Comparison of ENCODE assay signal across 17 cellular contexts in the genomic region with DNA sequence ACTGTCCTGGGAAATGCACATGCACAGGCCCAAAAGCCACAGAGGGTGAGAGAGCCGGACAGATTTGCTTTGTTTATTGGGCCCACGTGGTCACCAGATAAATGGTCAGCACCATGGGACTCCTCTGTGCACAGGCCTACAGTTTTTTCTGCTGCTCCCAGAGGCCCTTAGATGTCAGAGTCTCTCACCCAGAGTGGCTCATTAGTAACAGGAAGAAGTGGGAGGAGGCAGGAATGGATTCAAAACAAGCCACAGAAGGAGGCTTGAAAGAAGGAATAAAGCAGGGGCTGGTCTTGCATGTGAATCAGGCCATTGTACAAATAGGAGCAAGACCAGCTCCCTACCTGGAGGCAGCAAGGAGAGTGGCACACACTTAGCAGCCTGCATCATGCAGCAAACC.
A peak's percentile ranks its signal among the peaks of the same experiment; 100 is the strongest.
DNase-seq lines count a peak whose midpoint lies in the region; ATAC-seq and TF ChIP-seq lines count a peak whose summit lies in the region.
"Had no signal": no experiment of that assay in that cellular context is flagged by ENCODE, and none has a peak within 500 bp of the region (broad histone marks: within the 10 kb centered on the region; RNA-seq: fewer than 3 reads in every experiment).

No MANE protein-coding gene starts in this region.

- H3K27me3 ChIP-seq in OCI-LY3 (ENCODE audit: low read depth, low read length) (no peaks in the 10 kb centered on the region), osteoblast (ENCODE audit: insufficient read depth, low read length) (no peaks in the 10 kb centered on the region)
- H3K27me3 ChIP-seq: esophagus squamous epithelium had no signal

- H3K79me2 ChIP-seq in OCI-LY3 (ENCODE audit: low read length) = no peaks in the 10 kb centered on the region
- H3K79me2 ChIP-seq in osteoblast (ENCODE audit: insufficient read depth, low read length) = no peaks in the 10 kb centered on the region

- H3K36me3 ChIP-seq in OCI-LY3 (replicated peaks; ENCODE audit: low read depth, low read length) = no peaks in the 10 kb centered on the region
- no peaks in the 10 kb centered on the region for H3K36me3 ChIP-seq in osteoblast (ENCODE audit: insufficient read depth, low read length)
- H3K36me3 ChIP-seq: esophagus squamous epithelium had no signal

- DNase-seq in ELF-1 (ENCODE audit: low read depth, low spot score) (peak; percentile 56), foreskin melanocyte (peak; percentile 74), osteoblast (ENCODE audit: insufficient read length, low spot score, missing footprints) (peak; percentile 47), NCI-H1417 treated with DMSO at 0.1 percent for 48 hours (lab: John Stamatoyannopoulos, UW) (no peak), occipital lobe (lab: John Stamatoyannopoulos, UW) (no peak)
- no peak for DNase-seq in activated CD4-positive, alpha-beta T cell treated with anti-CD3 and anti-CD28 coated beads for 1 hour
- DNase-seq: caudate nucleus; effector CD4-positive, alpha-beta T cell; esophagus squamous epithelium; midbrain; NCI-H2227 treated with DMSO at 0.1 percent for 48 hours; NK-92 treated with Interleukin-12 subunit alpha and Interleukin-12 subunit beta, amount 100 ng/mL, for 24 hours; stimulated activated CD4-positive, alpha-beta T cell treated with anti-CD3 and anti-CD28 coated beads, Interleukin-4, amount 100 ng/mL, for 24 hours; stimulated activated CD8-positive, alpha-beta memory T cell treated with anti-CD3 and anti-CD28 coated beads, Interleukin-4, amount 100 ng/mL, for 48 hours; T-cell had no signal

- H2AFZ ChIP-seq in OCI-LY3 (ENCODE audit: low read depth, low read length) = no peak overlapping the region
- no peak overlapping the region for H2AFZ ChIP-seq in osteoblast (ENCODE audit: low read length)

- H3K9me3 ChIP-seq in OCI-LY3 (ENCODE audit: insufficient read depth, low read length) (no peaks in the 10 kb centered on the region), osteoblast (ENCODE audit: low read depth, low read length) (no peaks in the 10 kb centered on the region)
- H3K9me3 ChIP-seq: esophagus squamous epithelium had no signal

- H3K9ac ChIP-seq in OCI-LY3 (ENCODE audit: low read length) = no peak overlapping the region

- H3K4me1 ChIP-seq in OCI-LY3 (ENCODE audit: low read length) = peaks cover 12% of the 10 kb centered on the region
- H3K4me1 ChIP-seq in osteoblast (ENCODE audit: insufficient read depth, low read length) = peaks cover 15% of the 10 kb centered on the region
- H3K4me1 ChIP-seq: esophagus squamous epithelium had no signal

- H4K20me1 ChIP-seq in OCI-LY3 (ENCODE audit: insufficient read depth, low read length) = no peaks in the 10 kb centered on the region
- no peaks in the 10 kb centered on the region for H4K20me1 ChIP-seq in osteoblast (ENCODE audit: insufficient read depth, low read length)

- H3K4me3 ChIP-seq in OCI-LY3 (ENCODE audit: low read length) (no peak overlapping the region), osteoblast (ENCODE audit: insufficient read depth, low read length) (no peak overlapping the region)
- H3K4me3 ChIP-seq: esophagus squamous epithelium had no signal

- H3K4me2 ChIP-seq in OCI-LY3 (ENCODE audit: low read length) (peak overlapping the region; percentile 21), osteoblast (ENCODE audit: insufficient read depth, low read length) (no peak overlapping the region)

- TF ChIP-seq CTCF in OCI-LY3 (IDR thresholded peaks at IDR 0.05; ENCODE audit: low read depth, low read length) = no peak
- TF ChIP-seq CTCF in osteoblast (IDR thresholded peaks at IDR 0.05; ENCODE audit: extremely low read depth, low read depth, low read length) = no peak

- no peak overlapping the region for H3K27ac ChIP-seq in OCI-LY3 (ENCODE audit: low read length)
- H3K27ac ChIP-seq in osteoblast (ENCODE audit: low read depth, low read length) = no peak overlapping the region
- H3K27ac ChIP-seq: esophagus squamous epithelium had no signal

- no peak for ATAC-seq in HG03280 (IDR thresholded peaks at IDR 0.05; ENCODE audit: unreplicated experiment)
- ATAC-seq: T-cell had no signal

Comparison
In these comparisons a context has a peak if more than half of its experiments do, and no peak if none do; other contexts are left out.
1. DNase-seq: peak in ELF-1 (single experiment), foreskin melanocyte (single experiment) and osteoblast (single experiment); none in NCI-H1417 treated with DMSO at 0.1 percent for 48 hours (single experiment), activated CD4-positive, alpha-beta T cell treated with anti-CD3 and anti-CD28 coated beads for 1 hour (single experiment) and occipital lobe (single experiment).